ENCODE assay signal across 12 cellular contexts in genomic region chr2:160063266-160063665, GRCh38. TPM values are rescaled to one million over a fixed set of nuclear protein-coding genes. Genes with fewer than 3 reads are reported as not detected.
A peak's percentile ranks its signal among the peaks of the same experiment; 100 is the strongest.
DNase-seq lines count a peak whose midpoint lies in the region; ATAC-seq, FAIRE-seq and TF ChIP-seq lines count a peak whose summit lies in the region.
"Had no signal": no experiment of that assay in that cellular context is flagged by ENCODE, and none has a peak within 500 bp of the region (broad histone marks: within the 10 kb centered on the region; RNA-seq: fewer than 3 reads in every experiment).

No MANE protein-coding gene starts in this region.

- H3K4me1 Mint-ChIP-seq in stimulated activated naive CD8-positive, alpha-beta T cell treated with anti-CD3 and anti-CD28 coated beads, Interleukin-15, Interleukin-2, amounts not matched to agents 100 ng/mL and 50 ng/mL, for 24 hours (ENCODE audit: low read depth): peaks cover 8% of the 10 kb centered on the region
- peaks cover 10% of the 10 kb centered on the region for H3K4me1 Mint-ChIP-seq in nephron progenitor cell

- ATAC-seq in stimulated activated naive CD8-positive, alpha-beta T cell treated with anti-CD3 and anti-CD28 coated beads, Interleukin-15, Interleukin-2, amounts not matched to agents 100 U/mL and 50 U/mL, for 24 hours: no peak
- ATAC-seq in HG02973 (IDR thresholded peaks at IDR 0.05; ENCODE audit: unreplicated experiment): no peak

- intact Hi-C loops in endothelial cell of umbilical vein (cut with micrococcal nuclease): no loop called here

- no peak for TF ChIP-seq POLR2A in endothelial cell of umbilical vein (IDR thresholded peaks at IDR 0.05; ENCODE audit: low read depth, low read length)

- no peaks in the 10 kb centered on the region for H3K9me3 ChIP-seq in endothelial cell of umbilical vein (replicated peaks; ENCODE audit: control insufficient read depth, insufficient read depth, low read length)
- H3K9me3 ChIP-seq: neutrophil had no signal

- POLR2A ChIA-PET in endothelial cell of umbilical vein (lab: Charles Lee): no interaction called here

- no peak for FAIRE-seq in endothelial cell of umbilical vein (lab: Jason Lieb, UNC)
- FAIRE-seq: endometrium had no signal

- peaks cover 18% of the 10 kb centered on the region for H3K4me1 ChIP-seq in endothelial cell of umbilical vein (ENCODE audit: control insufficient read depth, extremely low read depth, insufficient read depth, low read length)

- DNase-seq in stimulated activated naive CD8-positive, alpha-beta T cell treated with anti-CD3 and anti-CD28 coated beads, Interleukin-15, Interleukin-2, amounts not matched to agents 100 U/mL and 50 U/mL, for 24 hours: no peak
- peak; percentile 22 for DNase-seq in endothelial cell of umbilical vein (ENCODE audit: low read depth, low spot score)
- DNase-seq in nephron progenitor cell: no peak
- DNase-seq in putamen (ENCODE audit: low spot score): no peak
- DNase-seq in NAMALWA (ENCODE audit: low spot score): no peak
- DNase-seq in NCI-H1694 (lab: John Stamatoyannopoulos, UW): no peak
- DNase-seq: activated CD4-positive, alpha-beta memory T cell treated with anti-CD3 and anti-CD28 coated beads, Interleukin-2, amount 10 ng/mL, durations not matched to agents 7 days and 5 days had no signal

- H2AFZ ChIP-seq in endothelial cell of umbilical vein (ENCODE audit: low read depth, low read length): peak overlapping the region; percentile 89

- TF ChIP-seq CTCF in endothelial cell of umbilical vein (IDR thresholded peaks at IDR 0.05; ENCODE audit: extremely low read depth in 1 of 2, insufficient read depth in 1 of 2, low read depth in 1 of 2, low read length in 2 of 2) (no peak), nephron progenitor cell (IDR thresholded peaks at IDR 0.05) (no peak)

- H3K36me3 Mint-ChIP-seq in stimulated activated naive CD8-positive, alpha-beta T cell treated with anti-CD3 and anti-CD28 coated beads, Interleukin-15, Interleukin-2, amounts not matched to agents 100 ng/mL and 50 ng/mL, for 24 hours (ENCODE audit: low read depth): no peaks in the 10 kb centered on the region
- H3K36me3 Mint-ChIP-seq in nephron progenitor cell (ENCODE audit: low read depth): peaks cover 5% of the 10 kb centered on the region

- CTCF ChIA-PET in endothelial cell of umbilical vein (lab: Charles Lee): no interaction called here

- BruUV-seq in endothelial cell of umbilical vein (replicated peaks; lab: Mats Ljungman, UMichigan): no TSS peak

- H3K9ac ChIP-seq in endothelial cell of umbilical vein (replicated peaks; ENCODE audit: extremely low read depth, insufficient read depth, low read length): peak overlapping the region; percentile 19

- H3K4me3 ChIP-seq in endothelial cell of umbilical vein (replicated peaks in 1 of 3; ENCODE audit: insufficient read depth in 1 of 3, low read depth in 1 of 3, low read length in 3 of 3): peak overlapping the region in 2 of 3 experiments; percentile 60 to 75

- no peak overlapping the region for H3K27ac ChIP-seq in endothelial cell of umbilical vein (ENCODE audit: insufficient read depth, low read depth, low read length)
- H3K27ac ChIP-seq: C4-2B, neutrophil had no signal

- no peaks in the 10 kb centered on the region for H3K36me3 ChIP-seq in endothelial cell of umbilical vein (ENCODE audit: control insufficient read depth in 2 of 2, extremely low read depth in 1 of 2, insufficient read depth in 2 of 2, low read length in 2 of 2)
- H3K36me3 ChIP-seq: neutrophil had no signal

- dilution Hi-C loops in endothelial cell of umbilical vein (cut with MboI; ENCODE audit: extremely low pct_ligation_motif_present, low sequenced_read_pairs): no loop called here

- peaks cover 44% of the 10 kb centered on the region for H3K27me3 Mint-ChIP-seq in stimulated activated naive CD8-positive, alpha-beta T cell treated with anti-CD3 and anti-CD28 coated beads, Interleukin-15, Interleukin-2, amounts not matched to agents 100 ng/mL and 50 ng/mL, for 24 hours
- H3K27me3 Mint-ChIP-seq in nephron progenitor cell (ENCODE audit: low read depth, poor library complexity): peaks cover 49% of the 10 kb centered on the region

- no peaks in the 10 kb centered on the region for H3K9me3 Mint-ChIP-seq in stimulated activated naive CD8-positive, alpha-beta T cell treated with anti-CD3 and anti-CD28 coated beads, Interleukin-15, Interleukin-2, amounts not matched to agents 100 ng/mL and 50 ng/mL, for 24 hours
- peaks cover 24% of the 10 kb centered on the region for H3K9me3 Mint-ChIP-seq in nephron progenitor cell
- H3K9me3 Mint-ChIP-seq: activated CD4-positive, alpha-beta memory T cell treated with anti-CD3 and anti-CD28 coated beads, Interleukin-2, amount 10 ng/mL, durations not matched to agents 7 days and 5 days had no signal

- H3K4me3 Mint-ChIP-seq in stimulated activated naive CD8-positive, alpha-beta T cell treated with anti-CD3 and anti-CD28 coated beads, Interleukin-15, Interleukin-2, amounts not matched to agents 100 ng/mL and 50 ng/mL, for 24 hours: peak overlapping the region; percentile 70
- peak overlapping the region; percentile 84 for H3K4me3 Mint-ChIP-seq in nephron progenitor cell

- H3K79me2 ChIP-seq in endothelial cell of umbilical vein (ENCODE audit: control insufficient read depth, insufficient read depth, low read length): peaks cover 30% of the 10 kb centered on the region

- no peaks in the 10 kb centered on the region for H4K20me1 ChIP-seq in endothelial cell of umbilical vein (replicated peaks; ENCODE audit: control insufficient read depth, extremely low read depth, insufficient read depth, low read length)

- no peaks in the 10 kb centered on the region for H3K27me3 ChIP-seq in endothelial cell of umbilical vein (ENCODE audit: control insufficient read depth in 2 of 2, insufficient read depth in 2 of 2, low read length in 2 of 2)

- peak overlapping the region; percentile 26 for H3K4me2 ChIP-seq in endothelial cell of umbilical vein (ENCODE audit: insufficient read depth, low read length)

- no peak overlapping the region for H3K27ac Mint-ChIP-seq in stimulated activated naive CD8-positive, alpha-beta T cell treated with anti-CD3 and anti-CD28 coated beads, Interleukin-15, Interleukin-2, amounts not matched to agents 100 ng/mL and 50 ng/mL, for 24 hours
- no peak overlapping the region for H3K27ac Mint-ChIP-seq in nephron progenitor cell
- H3K27ac Mint-ChIP-seq: activated CD4-positive, alpha-beta memory T cell treated with anti-CD3 and anti-CD28 coated beads, Interleukin-2, amount 10 ng/mL, durations not matched to agents 7 days and 5 days had no signal

- H3K9me1 ChIP-seq in endothelial cell of umbilical vein (replicated peaks; ENCODE audit: control insufficient read depth, extremely low read depth, insufficient read depth, low read length): no peaks in the 10 kb centered on the region

TF ChIP-seq in endothelial cell of umbilical vein, 7 proteins besides CTCF, POLR2A, EP300 and RAD21:
- TF ChIP-seq EZH2 (IDR thresholded peaks at IDR 0.05; ENCODE audit: borderline replicate concordance, low read depth, low read length, severe bottlenecking) (no peak), FOS (IDR thresholded peaks at IDR 0.05; ENCODE audit: borderline replicate concordance, insufficient read depth, low read length) (no peak)

RNA-seq across cellular contexts. Expression of gene PLA2R1, which starts 0.9 kb away (rescaled TPM):
- total RNA-seq in endothelial cell of umbilical vein: 14.4 and 15.6 TPM in 2 replicates
- 6.2 and 6.9 TPM in 2 replicates for polyA plus RNA-seq in endothelial cell of umbilical vein
- 7.8 and 9.0 TPM in 2 replicates for polyA plus RNA-seq in endothelial cell of umbilical vein (2011; cell fraction: cytosol; rRNA removed)
- polyA plus RNA-seq in endothelial cell of umbilical vein (2011; cell fraction: nucleus; rRNA removed): 33.0 and 36.9 TPM in 2 replicates
- 34.5 and 47.9 TPM in 2 replicates for polyA plus RNA-seq in endothelial cell of umbilical vein (2012)
- polyA minus RNA-seq in endothelial cell of umbilical vein: 20.0 and 23.5 TPM in 2 replicates
- 0.10 TPM for polyA minus RNA-seq in endothelial cell of umbilical vein (2011; cell fraction: cytosol; rRNA and poly(A)+ RNA removed)
- polyA minus RNA-seq in endothelial cell of umbilical vein (2011; cell fraction: nucleus; rRNA and poly(A)+ RNA removed): 37.4 and 46.0 TPM in 2 replicates
- total RNA-seq: activated CD4-positive, alpha-beta memory T cell treated with anti-CD3 and anti-CD28 coated beads, Interleukin-2, amount 10 ng/mL, durations not matched to agents 7 days and 5 days had no signal
